ENCODE assay signal across 17 cellular contexts in genomic region chr4:83658806-83659205, GRCh38.
DNase-seq lines count a peak whose midpoint lies in the region; ATAC-seq and TF ChIP-seq lines count a peak whose summit lies in the region.
"Had no signal": no experiment of that assay in that cellular context is flagged by ENCODE, and none has a peak within 500 bp of the region (broad histone marks: within the 10 kb centered on the region; RNA-seq: fewer than 3 reads in every experiment).

No MANE protein-coding gene starts in this region.

- H3K27me3 Mint-ChIP-seq in GM23338 (ENCODE audit: insufficient read depth, low read depth, poor library complexity): no peaks in the 10 kb centered on the region

- peaks cover 38% of the 10 kb centered on the region for H3K4me1 ChIP-seq in GM23338 (ENCODE audit: insufficient read depth)

- no peaks in the 10 kb centered on the region for H3K36me3 Mint-ChIP-seq in GM23338 (ENCODE audit: low read depth)
- H3K36me3 Mint-ChIP-seq: IgD-negative memory B cell had no signal

- no peak overlapping the region for H3K4me2 ChIP-seq in GM23338

- ATAC-seq in GM23338 (no peak), sciatic nerve (peak; percentile 62), Right ventricle myocardium superior (ENCODE audit: poor library complexity) (no peak)
- ATAC-seq: HCT116 had no signal

- DNase-seq in GM23338 (ENCODE audit: low spot score) (no peak), brain microvascular endothelial cell (peak; percentile 12), fibroblast of villous mesenchyme (ENCODE audit: low read depth) (peak; percentile 4), sciatic nerve (ENCODE audit: low spot score) (no peak), Right ventricle myocardium superior (no peak), DMS153 (lab: John Stamatoyannopoulos, UW) (no peak), MV-4-11 (lab: John Stamatoyannopoulos, UW) (no peak)
- DNase-seq in activated effector memory CD4-positive, alpha-beta T cell treated with anti-CD3 and anti-CD28 coated beads, Interleukin-2, amount 50 U/mL, for 16 hours: no peak
- DNase-seq: ACHN; C1 segment of cervical spinal cord; Calu3; CD4-positive, alpha-beta T cell; DMS 273 treated with DMSO at 0.1 percent for 48 hours; DMS79 had no signal

- H3K36me3 ChIP-seq in GM23338 (ENCODE audit: insufficient read depth) (no peaks in the 10 kb centered on the region), brain microvascular endothelial cell (replicated peaks) (no peaks in the 10 kb centered on the region)

- H3K27ac ChIP-seq in GM23338 (ENCODE audit: low read depth): no peak overlapping the region
- H3K27ac ChIP-seq in brain microvascular endothelial cell: no peak overlapping the region

- no peaks in the 10 kb centered on the region for H3K9me3 Mint-ChIP-seq in GM23338
- H3K9me3 Mint-ChIP-seq: CD4-positive, alpha-beta T cell; IgD-negative memory B cell had no signal

- no peak overlapping the region for H3K4me3 Mint-ChIP-seq in GM23338
- H3K4me3 Mint-ChIP-seq: B cell; CD4-positive, alpha-beta T cell; IgD-negative memory B cell had no signal

- peak overlapping the region; percentile 79; the same call in 1 of the 2 replicates for H3K27ac Mint-ChIP-seq in GM23338
- H3K27ac Mint-ChIP-seq: B cell; CD4-positive, alpha-beta T cell; IgD-negative memory B cell had no signal

- no peaks in the 10 kb centered on the region for H3F3A ChIP-seq in GM23338 (replicated peaks; ENCODE audit: low read depth)

- in situ Hi-C loops in brain microvascular endothelial cell (cut with HindIII; ENCODE audit: low pct_ligation_motif_present, low sequenced_read_pairs): no loop called here

- H3K4me3 ChIP-seq in GM23338 (no peak overlapping the region), brain microvascular endothelial cell (ENCODE audit: low read depth, low read length) (no peak overlapping the region), fibroblast of villous mesenchyme (ENCODE audit: low read depth, low read length) (no peak overlapping the region)

- no peak for TF ChIP-seq CTCF in GM23338 (conservative IDR thresholded peaks at IDR 0.05; ENCODE audit: low read depth in 2 of 2)
- TF ChIP-seq CTCF in brain microvascular endothelial cell (IDR thresholded peaks at IDR 0.05; ENCODE audit: low read depth, low read length, missing control alignments): no peak
- TF ChIP-seq CTCF in fibroblast of villous mesenchyme (IDR thresholded peaks at IDR 0.05; ENCODE audit: insufficient read depth, low read depth, low read length): no peak

- H3K9me2 ChIP-seq in GM23338 (ENCODE audit: insufficient read depth): peaks cover 27% of the 10 kb centered on the region

- H4K20me1 ChIP-seq in GM23338 (replicated peaks; ENCODE audit: insufficient read depth): no peaks in the 10 kb centered on the region

- H3K79me2 ChIP-seq in GM23338 (replicated peaks; ENCODE audit: insufficient read depth): no peaks in the 10 kb centered on the region

- H2AFZ ChIP-seq in GM23338: no peak overlapping the region

- intact Hi-C loops in sciatic nerve (cut with DNase I): no loop called here
- intact Hi-C loops in Right ventricle myocardium superior (cut with DNase I): loop anchor here (10.0 kb wide), 1 partner anchor 846 kb away; no protein-coding TSS in a partner anchor

- peaks cover 33% of the 10 kb centered on the region for H3K4me1 Mint-ChIP-seq in GM23338

- H3K27me3 ChIP-seq in GM23338 (ENCODE audit: insufficient read depth) (no peaks in the 10 kb centered on the region), brain microvascular endothelial cell (replicated peaks) (no peaks in the 10 kb centered on the region)

TF ChIP-seq in GM23338, 12 proteins besides CTCF, POLR2A, EP300 and RAD21:
- no peak for TF ChIP-seq NANOG (IDR thresholded peaks at IDR 0.05; ENCODE audit: borderline replicate concordance)
- no peak for TF ChIP-seq ETS1 (IDR thresholded peaks at IDR 0.05)
- TF ChIP-seq CREB1 (CRISPR knock-in tag; IDR thresholded peaks at IDR 0.05; ENCODE audit: low read depth): no peak
- TF ChIP-seq STAT1 (IDR thresholded peaks at IDR 0.05; ENCODE audit: unreplicated experiment): no peak

Comparison
In these comparisons a context has a peak if more than half of its experiments do, and no peak if none do; other contexts are left out.
1. DNase-seq: peak in brain microvascular endothelial cell (single experiment) and fibroblast of villous mesenchyme (single experiment); none in GM23338 (single experiment), sciatic nerve (single experiment), Right ventricle myocardium superior (single experiment), activated effector memory CD4-positive, alpha-beta T cell treated with anti-CD3 and anti-CD28 coated beads, Interleukin-2, amount 50 U/mL, for 16 hours (single experiment), DMS153 (single experiment) and MV-4-11 (single experiment).